ENCODE assay signal across 36 cellular contexts in genomic region chr4:137711502-137711901, GRCh38.
"Had no signal": no experiment of that assay in that cellular context is flagged by ENCODE, and none has a peak within 500 bp of the region (broad histone marks: within the 10 kb centered on the region; RNA-seq: fewer than 3 reads in every experiment).

No MANE protein-coding gene starts in this region.

- H3K4me1 Mint-ChIP-seq: activated CD4-positive, alpha-beta T cell treated with anti-CD3 and anti-CD28 coated beads, Interleukin-2, amount 10 ng/mL, durations not matched to agents 24 days and 14 days; activated naive CD4-positive, alpha-beta T cell treated with anti-CD3 and anti-CD28 coated beads, Interleukin-2, amount 10 ng/mL, durations not matched to agents 7 days and 5 days; activated naive CD8-positive, alpha-beta T cell treated with anti-CD3 and anti-CD28 coated beads, Interleukin-2, amount 10 ng/mL, durations not matched to agents 7 days and 5 days; mesothelial cell of epicardium; naive B cell; nephron progenitor cell; stimulated activated memory B cell treated with anti-CD40 and anti-IgM and Interleukin-4, amounts not matched to agents 10 μg/mL and 1 μg/mL and 100 μg/mL, for 72 hours; stimulated activated naive CD8-positive, alpha-beta T cell treated with anti-CD3 and anti-CD28 coated beads, Interleukin-15, amount 100 ng/mL, for 72 hours; T-helper 17 cell had no signal

- H3K9me3 ChIP-seq: gastroesophageal sphincter, ovary, uterus had no signal

- H3K27ac ChIP-seq: brain microvascular endothelial cell, gastroesophageal sphincter, ovary, skin epidermis, uterus, WERI-Rb-1 had no signal

- ATAC-seq: effector memory CD8-positive, alpha-beta T cell; gastroesophageal sphincter; left cardiac atrium; left ventricle myocardium superior; sciatic nerve; stimulated activated memory B cell treated with anti-CD40 and anti-IgM and Interleukin-4, amounts not matched to agents 10 μg/mL and 1 μg/mL and 100 μg/mL, for 72 hours; stimulated activated naive CD8-positive, alpha-beta T cell treated with anti-CD3 and anti-CD28 coated beads, Interleukin-15, amount 100 ng/mL, for 72 hours; T-helper 17 cell had no signal

- H3K27ac Mint-ChIP-seq: activated CD4-positive, alpha-beta memory T cell treated with anti-CD3 and anti-CD28 coated beads for 36 hours; activated CD4-positive, alpha-beta T cell treated with anti-CD3 and anti-CD28 coated beads, Interleukin-2, amount 10 ng/mL, durations not matched to agents 24 days and 14 days; activated naive CD4-positive, alpha-beta T cell treated with anti-CD3 and anti-CD28 coated beads, Interleukin-2, amount 10 ng/mL, durations not matched to agents 7 days and 5 days; activated naive CD8-positive, alpha-beta T cell treated with anti-CD3 and anti-CD28 coated beads, Interleukin-2, amount 10 ng/mL, durations not matched to agents 7 days and 5 days; activated T-cell treated with anti-CD3 and anti-CD28 coated beads, Interleukin-2, amount 50 U/mL, for 24 hours; effector memory CD8-positive, alpha-beta T cell; mesothelial cell of epicardium; nephron progenitor cell; progenitor cell of endocrine pancreas; stimulated activated memory B cell treated with anti-CD40 and anti-IgM and Interleukin-4, amounts not matched to agents 10 μg/mL and 1 μg/mL and 100 μg/mL, for 72 hours; stimulated activated naive CD8-positive, alpha-beta T cell treated with anti-CD3 and anti-CD28 coated beads, Interleukin-15, amount 100 ng/mL, for 72 hours; T-helper 17 cell; type B pancreatic cell had no signal

- H3K27me3 Mint-ChIP-seq: activated CD4-positive, alpha-beta memory T cell treated with anti-CD3 and anti-CD28 coated beads for 36 hours; activated CD4-positive, alpha-beta T cell treated with anti-CD3 and anti-CD28 coated beads, Interleukin-2, amount 10 ng/mL, durations not matched to agents 24 days and 14 days; activated naive CD4-positive, alpha-beta T cell treated with anti-CD3 and anti-CD28 coated beads, Interleukin-2, amount 10 ng/mL, durations not matched to agents 7 days and 5 days; activated naive CD8-positive, alpha-beta T cell treated with anti-CD3 and anti-CD28 coated beads, Interleukin-2, amount 10 ng/mL, durations not matched to agents 7 days and 5 days; activated T-cell treated with anti-CD3 and anti-CD28 coated beads, Interleukin-2, amount 50 U/mL, for 24 hours; effector memory CD8-positive, alpha-beta T cell; naive B cell; progenitor cell of endocrine pancreas; stimulated activated memory B cell treated with anti-CD40 and anti-IgM and Interleukin-4, amounts not matched to agents 10 μg/mL and 1 μg/mL and 100 μg/mL, for 72 hours; stimulated activated naive CD8-positive, alpha-beta T cell treated with anti-CD3 and anti-CD28 coated beads, Interleukin-15, amount 100 ng/mL, for 72 hours; T-helper 17 cell; type B pancreatic cell had no signal

- H3K27me3 ChIP-seq: brain microvascular endothelial cell, gastroesophageal sphincter, uterus had no signal

- DNase-seq: activated CD4-positive, alpha-beta memory T cell treated with anti-CD3 and anti-CD28 coated beads for 36 hours; activated CD4-positive, alpha-beta T cell treated with anti-CD3 and anti-CD28 coated beads, Interleukin-2, amount 10 ng/mL, durations not matched to agents 24 days and 14 days; activated CD4-positive, CD25-positive, alpha-beta regulatory T cell treated with anti-CD3 and anti-CD28 coated beads, Interleukin-2, amount 50 U/mL, for 72 hours; activated CD8-positive, alpha-beta memory T cell treated with anti-CD3 and anti-CD28 coated beads, Interleukin-2, amount 50 U/mL, for 4 hours; activated gamma-delta T cell; activated naive CD4-positive, alpha-beta T cell treated with anti-CD3 and anti-CD28 coated beads, Interleukin-2, amount 10 ng/mL, durations not matched to agents 7 days and 5 days; activated naive CD8-positive, alpha-beta T cell treated with anti-CD3 and anti-CD28 coated beads, Interleukin-2, amount 10 ng/mL, durations not matched to agents 7 days and 5 days; activated T-cell treated with anti-CD3 and anti-CD28 coated beads, Interleukin-2, amount 50 U/mL, for 24 hours; brain microvascular endothelial cell; cortex of kidney; effector memory CD8-positive, alpha-beta T cell; head of caudate nucleus; hippocampal formation; islet precursor cell; left cardiac atrium; left ventricle myocardium superior; naive B cell; nephron progenitor cell; ovary; stimulated activated CD4-positive, alpha-beta T cell treated with anti-CD3 and anti-CD28 coated beads, Interleukin-12 subunit alpha, Interleukin-12 subunit beta, amount 100 ng/mL, for 4 hours; stimulated activated CD4-positive, alpha-beta T cell treated with anti-CD3 and anti-CD28 coated beads, Interleukin-4, amount 100 ng/mL, for 1 hour; stimulated activated naive CD8-positive, alpha-beta T cell treated with anti-CD3 and anti-CD28 coated beads, Interleukin-15, amount 100 ng/mL, for 72 hours; substantia nigra; T-helper 17 cell; T1000; uterus; WERI-Rb-1 had no signal

- FAIRE-seq: astrocyte, endothelial cell of umbilical vein had no signal

- H3K36me3 ChIP-seq: brain microvascular endothelial cell, gastroesophageal sphincter, ovary, uterus, WERI-Rb-1 had no signal

- H3K4me3 ChIP-seq: gastroesophageal sphincter, ovary, skin epidermis, uterus had no signal

- H3K9me3 Mint-ChIP-seq: activated naive CD8-positive, alpha-beta T cell treated with anti-CD3 and anti-CD28 coated beads, Interleukin-2, amount 10 ng/mL, durations not matched to agents 7 days and 5 days; mesothelial cell of epicardium; nephron progenitor cell had no signal

- H3K4me3 Mint-ChIP-seq: activated CD4-positive, alpha-beta memory T cell treated with anti-CD3 and anti-CD28 coated beads for 36 hours; activated CD4-positive, alpha-beta T cell treated with anti-CD3 and anti-CD28 coated beads, Interleukin-2, amount 10 ng/mL, durations not matched to agents 24 days and 14 days; activated naive CD4-positive, alpha-beta T cell treated with anti-CD3 and anti-CD28 coated beads, Interleukin-2, amount 10 ng/mL, durations not matched to agents 7 days and 5 days; activated naive CD8-positive, alpha-beta T cell treated with anti-CD3 and anti-CD28 coated beads, Interleukin-2, amount 10 ng/mL, durations not matched to agents 7 days and 5 days; activated T-cell treated with anti-CD3 and anti-CD28 coated beads, Interleukin-2, amount 50 U/mL, for 24 hours; effector memory CD8-positive, alpha-beta T cell; mesothelial cell of epicardium; nephron progenitor cell; stimulated activated memory B cell treated with anti-CD40 and anti-IgM and Interleukin-4, amounts not matched to agents 10 μg/mL and 1 μg/mL and 100 μg/mL, for 72 hours; stimulated activated naive CD8-positive, alpha-beta T cell treated with anti-CD3 and anti-CD28 coated beads, Interleukin-15, amount 100 ng/mL, for 72 hours; T-helper 17 cell; type B pancreatic cell had no signal

- H3K36me3 Mint-ChIP-seq: activated CD4-positive, alpha-beta memory T cell treated with anti-CD3 and anti-CD28 coated beads for 36 hours; activated naive CD4-positive, alpha-beta T cell treated with anti-CD3 and anti-CD28 coated beads, Interleukin-2, amount 10 ng/mL, durations not matched to agents 7 days and 5 days; activated naive CD8-positive, alpha-beta T cell treated with anti-CD3 and anti-CD28 coated beads, Interleukin-2, amount 10 ng/mL, durations not matched to agents 7 days and 5 days; mesothelial cell of epicardium; naive B cell; stimulated activated memory B cell treated with anti-CD40 and anti-IgM and Interleukin-4, amounts not matched to agents 10 μg/mL and 1 μg/mL and 100 μg/mL, for 72 hours; type B pancreatic cell had no signal
